ENCODE assay signal across 8 cellular contexts in genomic region chr17:29585080-29585751, GRCh38. TPM values are rescaled to one million over a fixed set of nuclear protein-coding genes. Genes with fewer than 3 reads are reported as not detected.
DNase-seq lines count a peak whose midpoint lies in the region; ATAC-seq, FAIRE-seq and TF ChIP-seq lines count a peak whose summit lies in the region.

No MANE protein-coding gene starts in this region.

- peaks cover 22% of the 10 kb centered on the region for H3K9me1 ChIP-seq in keratinocyte (ENCODE audit: control insufficient read depth, extremely low read depth, insufficient read depth, low read length)

- H3K4me3 ChIP-seq in keratinocyte (ENCODE audit: control insufficient read depth in 2 of 3, extremely low read depth in 1 of 3, insufficient read depth in 2 of 3, low read depth in 1 of 3, low read length in 3 of 3) (no peak overlapping the region), upper lobe of left lung (peak overlapping the region; percentile 35 to 95 (median 62))

- no peak overlapping the region for H3K27ac ChIP-seq in keratinocyte (ENCODE audit: control insufficient read depth, insufficient read depth, low read length)
- H3K27ac ChIP-seq in upper lobe of left lung = peak overlapping the region; percentile 84 to 92 (median 89)

- H3K9me3 ChIP-seq in keratinocyte (ENCODE audit: control insufficient read depth, low read depth, low read length) (no peaks in the 10 kb centered on the region), upper lobe of left lung (no peaks in the 10 kb centered on the region)

- TF ChIP-seq CTCF in keratinocyte (optimal IDR thresholded peaks at IDR 0.05 in 1 of 3, IDR thresholded peaks at IDR 0.05 in 1 of 3, conservative IDR thresholded peaks at IDR 0.05 in 1 of 3; ENCODE audit: extremely low read depth in 1 of 3, insufficient read depth in 2 of 3, low read length in 3 of 3) (peak in 2 of 3 experiments; percentile 23 to 61), upper lobe of left lung (IDR thresholded peaks at IDR 0.05) (peak in 3 of 6 experiments; percentile 20 to 35 (median 27))

- H3K36me3 ChIP-seq in keratinocyte (ENCODE audit: control insufficient read depth in 2 of 2, extremely low read depth in 1 of 2, insufficient read depth in 2 of 2, low read length in 2 of 2) (peaks cover 15 to 22% of the 10 kb centered on the region in 2 experiments), upper lobe of left lung (peaks cover 0 to 31% (median 17%) of the 10 kb centered on the region in 4 donors)

- peak in 2 of 4 donors; percentile 90 to 91 for TF ChIP-seq EP300 in upper lobe of left lung (IDR thresholded peaks at IDR 0.05)

- peaks cover 64% of the 10 kb centered on the region for H3K79me2 ChIP-seq in keratinocyte (ENCODE audit: control insufficient read depth, insufficient read depth, low read length)

- H3K9ac ChIP-seq in keratinocyte (ENCODE audit: control insufficient read depth, extremely low read depth, insufficient read depth, low read length) = no peak overlapping the region

- no peaks in the 10 kb centered on the region for H3K27me3 Mint-ChIP-seq in activated naive CD4-positive, alpha-beta T cell treated with anti-CD3 and anti-CD28 coated beads, Interleukin-2, amount 10 ng/mL, durations not matched to agents 7 days and 5 days

- peak overlapping the region; percentile 60 for H3K4me3 Mint-ChIP-seq in activated naive CD4-positive, alpha-beta T cell treated with anti-CD3 and anti-CD28 coated beads, Interleukin-2, amount 10 ng/mL, durations not matched to agents 7 days and 5 days

- ATAC-seq in upper lobe of left lung (ENCODE audit: low FRiP score in 2 of 2) = no peak
- no peak for ATAC-seq in GM21367 (IDR thresholded peaks at IDR 0.05; ENCODE audit: unreplicated experiment)

- CTCF ChIA-PET in activated naive CD4-positive, alpha-beta T cell treated with anti-CD3 and anti-CD28 coated beads, Interleukin-2, amount 10 ng/mL, durations not matched to agents 7 days and 5 days (lab: Charles Lee) = interaction anchor here (1.7 to 2.5 kb wide), 3 partner anchors 9 to 32 kb away, joined by 5 to 14 read pairs (median 7); no protein-coding TSS in a partner anchor

- FAIRE-seq in keratinocyte (lab: Jason Lieb, UNC) = no peak

- peaks cover 29% of the 10 kb centered on the region for H4K20me1 ChIP-seq in keratinocyte (ENCODE audit: control insufficient read depth, extremely low read depth, insufficient read depth, low read length)

- no peaks in the 10 kb centered on the region for H3K9me3 Mint-ChIP-seq in activated naive CD4-positive, alpha-beta T cell treated with anti-CD3 and anti-CD28 coated beads, Interleukin-2, amount 10 ng/mL, durations not matched to agents 7 days and 5 days

- WGBS in upper lobe of left lung, 2 donors = 46 to 94% methylated on average over 2 to 8 of the region's 8 CpGs

- H3K4me1 Mint-ChIP-seq in activated naive CD4-positive, alpha-beta T cell treated with anti-CD3 and anti-CD28 coated beads, Interleukin-2, amount 10 ng/mL, durations not matched to agents 7 days and 5 days = peaks cover 60% of the 10 kb centered on the region

- DNase-seq in activated CD8-positive, alpha-beta memory T cell treated with anti-CD3 and anti-CD28 coated beads, Interleukin-2, amount 50 U/mL, for 4 hours = peak; percentile 48
- DNase-seq in activated CD8-positive, alpha-beta memory T cell treated with anti-CD3 and anti-CD28 coated beads, Interleukin-2, amount 50 U/mL, for 48 hours = no peak
- peak; percentile 57 for DNase-seq in activated naive CD4-positive, alpha-beta T cell treated with anti-CD3 and anti-CD28 coated beads, Interleukin-2, amount 10 ng/mL, durations not matched to agents 7 days and 5 days
- DNase-seq in keratinocyte (ENCODE audit: low read depth, low spot score) (no peak), upper lobe of left lung (no peak), NCI-H2107 treated with DMSO at 0.1 percent for 48 hours (lab: John Stamatoyannopoulos, UW; ENCODE audit: unreplicated experiment) (no peak), GOT3 (lab: John Stamatoyannopoulos, UW) (no peak)

- peak overlapping the region; percentile 84 for H3K27ac Mint-ChIP-seq in activated naive CD4-positive, alpha-beta T cell treated with anti-CD3 and anti-CD28 coated beads, Interleukin-2, amount 10 ng/mL, durations not matched to agents 7 days and 5 days

- H3K36me3 Mint-ChIP-seq in activated naive CD4-positive, alpha-beta T cell treated with anti-CD3 and anti-CD28 coated beads, Interleukin-2, amount 10 ng/mL, durations not matched to agents 7 days and 5 days = peaks cover 25% of the 10 kb centered on the region

- TF ChIP-seq POLR2A in upper lobe of left lung (IDR thresholded peaks at IDR 0.05) = peak in 3 of 4 donors; percentile 28 to 51 (median 43)

- H3K27me3 ChIP-seq in keratinocyte (ENCODE audit: control insufficient read depth, extremely low read depth, insufficient read depth, low read length) (no peaks in the 10 kb centered on the region), upper lobe of left lung (no peaks in the 10 kb centered on the region)

- dilution Hi-C loops in keratinocyte (cut with MboI; ENCODE audit: extremely low pct_ligation_motif_present, low sequenced_read_pairs) = no loop called here

- peaks cover 79% of the 10 kb centered on the region for H3K4me1 ChIP-seq in keratinocyte (ENCODE audit: control insufficient read depth, extremely low read depth, insufficient read depth, low read length)
- peaks cover 47 to 62% (median 56%) of the 10 kb centered on the region in 4 donors for H3K4me1 ChIP-seq in upper lobe of left lung

- peak overlapping the region; percentile 10 for H3K4me2 ChIP-seq in keratinocyte (ENCODE audit: control insufficient read depth, extremely low read depth, insufficient read depth, low read depth, low read length)

- no peak overlapping the region for H2AFZ ChIP-seq in keratinocyte (ENCODE audit: control insufficient read depth, low read length)

RNA-seq across cellular contexts. Expression of gene GIT1, which starts 4.2 kb away (rescaled TPM):
- 35.9 to 42.7 TPM (median 37.9 TPM) in 3 replicates for polyA plus RNA-seq in keratinocyte
- polyA plus RNA-seq in keratinocyte (2011; ENCODE audit: low read depth) = 34.5 TPM
- 26.3 and 43.3 TPM in 2 replicates for polyA plus RNA-seq in keratinocyte (2011; cell fraction: cytosol; rRNA removed)
- 55.9 and 64.8 TPM in 2 replicates for polyA plus RNA-seq in keratinocyte (2011; cell fraction: nucleus; rRNA removed)
- 28.3 and 36.4 TPM in 2 replicates for polyA plus RNA-seq in keratinocyte (2012; ENCODE audit: low replicate concordance)
- polyA minus RNA-seq in keratinocyte = 43.0 to 93.0 TPM (median 49.5 TPM) in 3 replicates
- polyA minus RNA-seq in keratinocyte (2011; cell fraction: cytosol; rRNA and poly(A)+ RNA removed) = 58.7 TPM
- polyA minus RNA-seq in keratinocyte (2011; cell fraction: nucleus; rRNA and poly(A)+ RNA removed) = 36.5 and 45.9 TPM in 2 replicates
- total RNA-seq in upper lobe of left lung = 10 to 100 TPM; 34.6 to 88.4 (median 45.5) TPM

RNA-seq across cellular contexts. Expression of gene ANKRD13B, which starts 7.7 kb away (rescaled TPM):
- polyA plus RNA-seq in keratinocyte = 3.7 to 6.5 TPM (median 5.0 TPM) in 3 replicates
- polyA plus RNA-seq in keratinocyte (2011; ENCODE audit: low read depth) = 3.7 TPM
- 2.8 and 5.7 TPM in 2 replicates for polyA plus RNA-seq in keratinocyte (2011; cell fraction: cytosol; rRNA removed)
- 13.0 and 14.3 TPM in 2 replicates for polyA plus RNA-seq in keratinocyte (2011; cell fraction: nucleus; rRNA removed)
- polyA plus RNA-seq in keratinocyte (2012; ENCODE audit: low replicate concordance) = 6.7 and 7.8 TPM in 2 replicates
- 4.8 to 12.7 TPM (median 5.3 TPM) in 3 replicates for polyA minus RNA-seq in keratinocyte
- 12.9 TPM for polyA minus RNA-seq in keratinocyte (2011; cell fraction: cytosol; rRNA and poly(A)+ RNA removed)
- 6.2 and 9.9 TPM in 2 replicates for polyA minus RNA-seq in keratinocyte (2011; cell fraction: nucleus; rRNA and poly(A)+ RNA removed)
- 10 to 100 TPM in 1 of 6 donors, 1 to 10 TPM in 5; 1.5 to 24.1 (median 3.9) TPM for total RNA-seq in upper lobe of left lung

RNA-seq across cellular contexts. Expression of gene TP53I13, which starts 16.7 kb away (rescaled TPM):
- polyA plus RNA-seq in keratinocyte = 11.9 to 34.7 TPM (median 14.5 TPM) in 3 replicates
- polyA plus RNA-seq in keratinocyte (2011; ENCODE audit: low read depth) = 4.4 TPM
- polyA plus RNA-seq in keratinocyte (2011; cell fraction: cytosol; rRNA removed) = 5.8 and 16.5 TPM in 2 replicates
- 71.4 and 101 TPM in 2 replicates for polyA plus RNA-seq in keratinocyte (2011; cell fraction: nucleus; rRNA removed)
- 17.7 and 24.8 TPM in 2 replicates for polyA plus RNA-seq in keratinocyte (2012; ENCODE audit: low replicate concordance)
- polyA minus RNA-seq in keratinocyte = 10.9 to 22.2 TPM (median 13.1 TPM) in 3 replicates
- 39.5 TPM for polyA minus RNA-seq in keratinocyte (2011; cell fraction: cytosol; rRNA and poly(A)+ RNA removed)
- polyA minus RNA-seq in keratinocyte (2011; cell fraction: nucleus; rRNA and poly(A)+ RNA removed) = 21.7 and 26.6 TPM in 2 replicates
- total RNA-seq in upper lobe of left lung = 100 to 1,000 TPM in 2 of 6 donors, 10 to 100 TPM in 4; 57.3 to 178 (median 75.4) TPM

RNA-seq across cellular contexts. Expression of gene ABHD15, which starts 18.4 kb away (rescaled TPM):
- 6.2 to 6.9 TPM (median 6.8 TPM) in 3 replicates for polyA plus RNA-seq in keratinocyte
- polyA plus RNA-seq in keratinocyte (2011; ENCODE audit: low read depth) = 1.5 TPM
- polyA plus RNA-seq in keratinocyte (2011; cell fraction: cytosol; rRNA removed) = 5.3 and 5.5 TPM in 2 replicates
- 11.2 and 11.7 TPM in 2 replicates for polyA plus RNA-seq in keratinocyte (2011; cell fraction: nucleus; rRNA removed)
- polyA plus RNA-seq in keratinocyte (2012; ENCODE audit: low replicate concordance) = 2.8 and 7.5 TPM in 2 replicates
- polyA minus RNA-seq in keratinocyte = 9.9 to 13.5 TPM (median 13.0 TPM) in 3 replicates
- 12.3 TPM for polyA minus RNA-seq in keratinocyte (2011; cell fraction: cytosol; rRNA and poly(A)+ RNA removed)
- polyA minus RNA-seq in keratinocyte (2011; cell fraction: nucleus; rRNA and poly(A)+ RNA removed) = 12.8 and 13.8 TPM in 2 replicates
- total RNA-seq in upper lobe of left lung = 10 to 100 TPM; 12.8 to 17.8 (median 14.9) TPM

RNA-seq across cellular contexts. Expression of gene CORO6, which starts 37.5 kb away (rescaled TPM):
- polyA plus RNA-seq in keratinocyte = 20.5 to 50.9 TPM (median 28.8 TPM) in 3 replicates
- polyA plus RNA-seq in keratinocyte (2011; ENCODE audit: low read depth) = 6.6 TPM
- 9.2 and 10.8 TPM in 2 replicates for polyA plus RNA-seq in keratinocyte (2011; cell fraction: cytosol; rRNA removed)
- 191 and 224 TPM in 2 replicates for polyA plus RNA-seq in keratinocyte (2011; cell fraction: nucleus; rRNA removed)
- polyA plus RNA-seq in keratinocyte (2012; ENCODE audit: low replicate concordance) = 14.6 and 16.8 TPM in 2 replicates
- 34.8 to 68.4 TPM (median 42.9 TPM) in 3 replicates for polyA minus RNA-seq in keratinocyte
- 17.6 TPM for polyA minus RNA-seq in keratinocyte (2011; cell fraction: cytosol; rRNA and poly(A)+ RNA removed)
- 35.6 and 40.7 TPM in 2 replicates for polyA minus RNA-seq in keratinocyte (2011; cell fraction: nucleus; rRNA and poly(A)+ RNA removed)
- 100 to 1,000 TPM in 1 of 6 donors, 10 to 100 TPM in 3, 1 to 10 TPM in 2; 7.3 to 137 (median 12.2) TPM for total RNA-seq in upper lobe of left lung

Comparison
In these comparisons a context has a peak if more than half of its experiments do, and no peak if none do; other contexts are left out.
1. DNase-seq: peak in activated CD8-positive, alpha-beta memory T cell treated with anti-CD3 and anti-CD28 coated beads, Interleukin-2, amount 50 U/mL, for 4 hours (single experiment) and activated naive CD4-positive, alpha-beta T cell treated with anti-CD3 and anti-CD28 coated beads, Interleukin-2, amount 10 ng/mL, durations not matched to agents 7 days and 5 days (single experiment); none in activated CD8-positive, alpha-beta memory T cell treated with anti-CD3 and anti-CD28 coated beads, Interleukin-2, amount 50 U/mL, for 48 hours (single experiment), keratinocyte (single experiment), upper lobe of left lung (0 of 2), NCI-H2107 treated with DMSO at 0.1 percent for 48 hours (single experiment) and GOT3 (single experiment).
2. H3K4me3 ChIP-seq: peak in upper lobe of left lung (4 of 4); none in keratinocyte (0 of 3).